ENCODE assay signal across 13 cellular contexts in the genomic region with DNA sequence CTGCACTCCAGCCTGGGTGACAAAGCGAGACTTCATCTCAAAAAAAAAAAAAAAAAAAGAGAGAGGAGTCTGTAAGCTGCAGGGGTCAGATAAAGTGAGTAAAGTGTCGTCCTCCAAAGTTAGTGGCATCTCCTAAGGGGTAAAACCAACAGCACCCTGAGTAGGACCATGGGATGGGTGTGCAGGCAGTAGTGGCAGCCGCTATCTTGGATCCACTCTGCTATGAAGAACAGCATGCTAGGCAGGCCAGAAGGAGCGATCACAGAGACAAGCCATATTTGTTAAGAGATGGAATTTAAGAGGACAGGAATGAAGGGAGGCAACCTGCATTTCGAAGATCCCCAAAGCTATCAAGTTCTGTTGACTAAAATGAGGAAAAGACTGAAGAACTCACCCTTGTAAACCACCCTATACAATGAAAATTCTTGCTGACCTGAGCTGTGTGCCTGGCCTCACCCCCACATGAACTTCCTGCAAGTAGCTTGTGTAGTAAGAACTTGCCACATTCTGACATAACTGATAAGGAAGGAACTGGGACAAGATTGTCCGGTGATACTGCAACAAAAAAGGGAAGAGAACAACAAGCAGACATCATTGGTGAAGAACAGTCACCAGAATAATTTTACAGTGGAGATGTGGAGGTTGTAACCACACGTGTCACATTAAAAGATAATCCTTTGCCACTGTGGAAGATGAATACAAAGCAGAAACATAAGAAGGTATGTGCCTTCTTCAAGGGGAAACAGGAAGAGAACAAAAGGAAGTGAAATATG. TPM values are rescaled to one million over a fixed set of nuclear protein-coding genes. Genes with fewer than 3 reads are reported as not detected.
DNase-seq lines count a peak whose midpoint lies in the region; ATAC-seq and TF ChIP-seq lines count a peak whose summit lies in the region.
"Had no signal": no experiment of that assay in that cellular context is flagged by ENCODE, and none has a peak within 500 bp of the region (broad histone marks: within the 10 kb centered on the region; RNA-seq: fewer than 3 reads in every experiment).

No MANE protein-coding gene starts in this region.

- peaks cover 15% of the 10 kb centered on the region for H3K4me1 Mint-ChIP-seq in activated T-cell treated with anti-CD3 and anti-CD28 coated beads, Interleukin-2, amount 50 U/mL, for 72 hours (ENCODE audit: low read depth)
- H3K4me1 Mint-ChIP-seq in endodermal cell = peaks cover 7% of the 10 kb centered on the region
- H3K4me1 Mint-ChIP-seq in WTC11 = peaks cover 3% of the 10 kb centered on the region

- H3K4me3 ChIP-seq in endodermal cell (ENCODE audit: low read length) (no peak overlapping the region), spleen (peak overlapping the region in 1 of 8 donors; percentile 2), uterus (no peak overlapping the region)
- H3K4me3 ChIP-seq: PC-9 had no signal

- WGBS in endodermal cell (ENCODE audit: insufficient coverage in 1 of 2, insufficient read length in 1 of 2), 2 experiments = 72 to 80% methylated on average over 4 to 7 of the region's 7 CpGs
- WGBS in spleen, 5 donors = 44 to 62% (median 51%) methylated on average over 7 of the region's 7 CpGs

- no peaks in the 10 kb centered on the region for H3K27me3 Mint-ChIP-seq in activated T-cell treated with anti-CD3 and anti-CD28 coated beads, Interleukin-2, amount 50 U/mL, for 72 hours (ENCODE audit: low read depth)
- no peaks in the 10 kb centered on the region for H3K27me3 Mint-ChIP-seq in endodermal cell (ENCODE audit: insufficient read depth)
- H3K27me3 Mint-ChIP-seq in WTC11 (ENCODE audit: low read depth) = no peaks in the 10 kb centered on the region

- H3K9me3 Mint-ChIP-seq in activated T-cell treated with anti-CD3 and anti-CD28 coated beads, Interleukin-2, amount 50 U/mL, for 72 hours = no peaks in the 10 kb centered on the region
- H3K9me3 Mint-ChIP-seq in endodermal cell (no peaks in the 10 kb centered on the region), WTC11 (no peaks in the 10 kb centered on the region)

- H3K4me1 ChIP-seq in endodermal cell (ENCODE audit: control insufficient read depth, insufficient read depth, low read length) = no peaks in the 10 kb centered on the region
- peaks cover 0 to 34% (median 1%) of the 10 kb centered on the region in 6 donors for H3K4me1 ChIP-seq in spleen
- no peaks in the 10 kb centered on the region for H3K4me1 ChIP-seq in uterus

- DNase-seq in activated T-cell treated with anti-CD3 and anti-CD28 coated beads, Interleukin-2, amount 50 U/mL, for 72 hours = no peak
- no peak for DNase-seq in activated T-cell treated with anti-CD3 and anti-CD28 coated beads, Interleukin-2, amount 50 U/mL, for 48 hours
- DNase-seq in SIG-M5 (lab: John Stamatoyannopoulos, UW) = peak; percentile 94
- no peak for DNase-seq in endodermal cell
- DNase-seq in spleen = no peak
- no peak for DNase-seq in uterus
- no peak for DNase-seq in WTC11 (ENCODE audit: low spot score)
- DNase-seq in ureter (ENCODE audit: low spot score) = no peak
- DNase-seq: activated CD4-positive, alpha-beta T cell treated with anti-CD3 and anti-CD28 coated beads, Interleukin-2, amount 50 U/mL, for 48 hours; mammary epithelial cell; NCI-H1092 treated with DMSO at 0.1 percent for 48 hours; PC-9 had no signal

- CTCF ChIA-PET in WTC11 (lab: Charles Lee) = no interaction called here

- TF ChIP-seq POLR2A in spleen (IDR thresholded peaks at IDR 0.05) (no peak), uterus (IDR thresholded peaks at IDR 0.05) (no peak)

- TF ChIP-seq CTCF in endodermal cell (conservative IDR thresholded peaks at IDR 0.05) (no peak), spleen (IDR thresholded peaks at IDR 0.05 in 8 of 11, conservative IDR thresholded peaks at IDR 0.05 in 3 of 11) (no peak), uterus (IDR thresholded peaks at IDR 0.05) (no peak), WTC11 (IDR thresholded peaks at IDR 0.05) (no peak)

- H3K9me3 ChIP-seq in endodermal cell (ENCODE audit: control insufficient read depth, low read length) (no peaks in the 10 kb centered on the region), spleen (no peaks in the 10 kb centered on the region), uterus (no peaks in the 10 kb centered on the region)

- POLR2A ChIA-PET in WTC11 (lab: Charles Lee) = interaction anchor here (0.6 kb wide), 1 partner anchor 126 kb away, joined by 3 read pairs; no protein-coding TSS in a partner anchor

- H3K36me3 ChIP-seq in endodermal cell (ENCODE audit: control insufficient read depth, insufficient read depth, low read length) = peaks cover 43% of the 10 kb centered on the region
- peaks cover 0 to 37% (median 2%) of the 10 kb centered on the region in 6 donors for H3K36me3 ChIP-seq in spleen
- H3K36me3 ChIP-seq in uterus = no peaks in the 10 kb centered on the region

- no peak overlapping the region for H3K9ac ChIP-seq in endodermal cell (ENCODE audit: extremely low read depth, low read length, poor library complexity, severe bottlenecking)

- H3K27ac Mint-ChIP-seq in activated T-cell treated with anti-CD3 and anti-CD28 coated beads, Interleukin-2, amount 50 U/mL, for 72 hours = peak overlapping the region; percentile 21
- H3K27ac Mint-ChIP-seq in endodermal cell = peak overlapping the region; percentile 55
- H3K27ac Mint-ChIP-seq in WTC11 = no peak overlapping the region

- H3K4me3 Mint-ChIP-seq in activated T-cell treated with anti-CD3 and anti-CD28 coated beads, Interleukin-2, amount 50 U/mL, for 72 hours = no peak overlapping the region
- H3K4me3 Mint-ChIP-seq in endodermal cell (no peak overlapping the region), WTC11 (no peak overlapping the region)

- ATAC-seq in activated T-cell treated with anti-CD3 and anti-CD28 coated beads, Interleukin-2, amount 50 U/mL, for 72 hours (replicated peaks in 1 of 2) = no peak
- no peak for ATAC-seq in WTC11
- ATAC-seq: HCT116 had no signal

- intact Hi-C loops in spleen (cut with DNase I; ENCODE audit: low total_unique reads) (no loop called here), uterus (cut with DNase I; ENCODE audit: low total_unique reads) (no loop called here)

- H3K36me3 Mint-ChIP-seq in activated T-cell treated with anti-CD3 and anti-CD28 coated beads, Interleukin-2, amount 50 U/mL, for 72 hours (ENCODE audit: insufficient read depth in 2 of 2) = peaks cover 0 to 1% of the 10 kb centered on the region in 2 donors
- H3K36me3 Mint-ChIP-seq in endodermal cell (ENCODE audit: low read depth) (peaks cover 59% of the 10 kb centered on the region), WTC11 (peaks cover 31% of the 10 kb centered on the region)

- no peak overlapping the region for H3K27ac ChIP-seq in endodermal cell (ENCODE audit: low read depth, low read length)
- peak overlapping the region; percentile 10 to 88 (median 76) for H3K27ac ChIP-seq in spleen
- no peak overlapping the region for H3K27ac ChIP-seq in uterus
- H3K27ac ChIP-seq: PC-9 had no signal

- H3K27me3 ChIP-seq in endodermal cell (ENCODE audit: control insufficient read depth, insufficient read depth, low read length, poor library complexity, severe bottlenecking) = no peaks in the 10 kb centered on the region
- no peaks in the 10 kb centered on the region for H3K27me3 ChIP-seq in spleen (replicated peaks in 1 of 7)
- H3K27me3 ChIP-seq in uterus = no peaks in the 10 kb centered on the region

TF ChIP-seq in WTC11, 78 proteins besides CTCF, POLR2A, EP300 and RAD21:
- TF ChIP-seq ETV6 (CRISPR knock-in tag; IDR thresholded peaks at IDR 0.05) (no peak), PRRX2 (CRISPR knock-in tag; IDR thresholded peaks at IDR 0.05) (no peak), NR1H2 (CRISPR knock-in tag; IDR thresholded peaks at IDR 0.05) (no peak)
- TF ChIP-seq, protein P1, sequence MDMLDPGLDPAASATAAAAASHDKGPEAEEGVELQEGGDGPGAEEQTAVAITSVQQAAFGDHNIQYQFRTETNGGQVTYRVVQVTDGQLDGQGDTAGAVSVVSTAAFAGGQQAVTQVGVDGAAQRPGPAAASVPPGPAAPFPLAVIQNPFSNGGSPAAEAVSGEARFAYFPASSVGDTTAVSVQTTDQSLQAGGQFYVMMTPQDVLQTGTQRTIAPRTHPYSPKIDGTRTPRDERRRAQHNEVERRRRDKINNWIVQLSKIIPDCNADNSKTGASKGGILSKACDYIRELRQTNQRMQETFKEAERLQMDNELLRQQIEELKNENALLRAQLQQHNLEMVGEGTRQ (CRISPR knock-in tag; IDR thresholded peaks at IDR 0.05) = no peak

RNA-seq across cellular contexts. Expression of gene DPY19L3, which starts 16.2 kb away (rescaled TPM):
- 10 to 100 TPM; 17.3 to 21.0 TPM for total RNA-seq in activated T-cell treated with anti-CD3 and anti-CD28 coated beads, Interleukin-2, amount 50 U/mL, for 72 hours
- total RNA-seq in endodermal cell (100 to 1,000 TPM in 1 of 2 donors, 10 to 100 TPM in 1; 86.5 to 112 TPM), spleen (10 to 100 TPM; 29.0 to 57.5 (median 46.0) TPM), uterus (10 to 100 TPM; 10.2 to 58.9 (median 34.7) TPM), WTC11 (2021) (63.0 to 74.3 TPM (median 73.2 TPM) in 3 replicates), ureter (43.1 TPM)
- polyA plus RNA-seq in endodermal cell (2013, experiment 1 of 2) = 55.9 TPM
- polyA plus RNA-seq in endodermal cell (2013, experiment 2 of 2) = 50.1 TPM
- polyA plus RNA-seq in spleen = 1 to 10 TPM; 5.3 to 6.9 (median 5.7) TPM

Comparison
In these comparisons a context has a peak if more than half of its experiments do, and no peak if none do; other contexts are left out.
1. H3K27ac ChIP-seq: peak in spleen (8 of 8); none in endodermal cell (single experiment) and uterus (0 of 2).